In genomic region chr3:121985841-121986240, GRCh38 we compare ENCODE assay signal across 22 cellular contexts. TPM values are rescaled to one million over a fixed set of nuclear protein-coding genes. Genes with fewer than 3 reads are reported as not detected.
DNase-seq lines count a peak whose midpoint lies in the region; ATAC-seq, FAIRE-seq and TF ChIP-seq lines count a peak whose summit lies in the region.
"Had no signal": no experiment of that assay in that cellular context is flagged by ENCODE, and none has a peak within 500 bp of the region (broad histone marks: within the 10 kb centered on the region; RNA-seq: fewer than 3 reads in every experiment).

No MANE protein-coding gene starts in this region.

- H2AFZ ChIP-seq in GM12878 (ENCODE audit: control insufficient read depth, low read depth, low read length), result no peak overlapping the region
- H2AFZ ChIP-seq in neuronal stem cell (ENCODE audit: low read length), result no peak overlapping the region

- RAD21 ChIA-PET in GM12878 (lab: Charles Lee; ENCODE audit: unreplicated experiment), result no interaction called here

- SMC1A ChIA-PET in GM12878 (lab: Charles Lee; ENCODE audit: uncharacterized antibody, unreplicated experiment), result no interaction called here

- CTCF ChIA-PET in GM12878 (lab: Yijun Ruan, JAX), result no interaction called here

- no peak overlapping the region for H3K14ac ChIP-seq in neuronal stem cell (ENCODE audit: low read length)

- 94% methylated on average over 2 of the region's 2 CpGs for WGBS in GM12878 (ENCODE audit: insufficient coverage, insufficient replicate concordance, low lambda C conversion rate, missing lambda C conversion rate)
- no CpG with 5 or more reads among the region's 2 CpGs for WGBS in neuronal stem cell (ENCODE audit: extremely low coverage in 2 of 2, insufficient read length in 2 of 2, insufficient replicate concordance in 1 of 2), 2 donors

- POLR2A ChIA-PET in GM12878 (lab: Charles Lee), result no interaction called here

- H3K79me1 ChIP-seq in neuronal stem cell (ENCODE audit: low read depth, low read length), result no peaks in the 10 kb centered on the region

- peak; percentile 15; the same call in 1 of the 3 replicates for ATAC-seq in GM12878
- no peak for ATAC-seq in HG03095 (IDR thresholded peaks at IDR 0.05; ENCODE audit: unreplicated experiment)
- ATAC-seq: A549; CD8-positive, alpha-beta T cell; HepG2 had no signal

- H3K36me3 ChIP-seq in GM12878 (ENCODE audit: control insufficient read depth in 2 of 2, insufficient read depth in 2 of 2, low read length in 1 of 2) (peaks cover 3 to 10% of the 10 kb centered on the region in 2 experiments; a peak in 3 of 4 replicates), neuronal stem cell (replicated peaks in 1 of 2; ENCODE audit: control insufficient read depth in 2 of 2, insufficient read depth in 2 of 2, low read length in 2 of 2) (no peaks in the 10 kb centered on the region)

- H3K4ac ChIP-seq in neuronal stem cell (ENCODE audit: low read length), result no peak overlapping the region

- H3K4me3 ChIP-seq in GM12878 (no peak overlapping the region), neuronal stem cell (ENCODE audit: low read length in 2 of 2) (no peak overlapping the region)
- H3K4me3 ChIP-seq: A549 had no signal

- H3K23ac ChIP-seq in neuronal stem cell (ENCODE audit: low read depth, low read length, poor library complexity), result no peak overlapping the region

- H4K8ac ChIP-seq in neuronal stem cell (ENCODE audit: low read depth, low read length), result no peak overlapping the region

- H2BK15ac ChIP-seq in neuronal stem cell (ENCODE audit: low read length), result no peak overlapping the region

- in situ Hi-C loops in GM12878 (cut with MboI) (no loop called here), KBM-7 (cut with MboI; ENCODE audit: low pct_unique_long_range_greater_than_20kb, low sequenced_read_pairs) (no loop called here)

- H2BK5ac ChIP-seq in neuronal stem cell (ENCODE audit: low read length), result no peak overlapping the region

- no TSS peak for BruUV-seq in GM12878 (replicated peaks; lab: Mats Ljungman, UMichigan)

- TF ChIP-seq CTCF in GM12878 (IDR thresholded peaks at IDR 0.05 in 2 of 3, conservative IDR thresholded peaks at IDR 0.05 in 1 of 3; ENCODE audit: control insufficient read depth in 2 of 3, extremely low read depth in 1 of 3, insufficient read depth in 1 of 3, low read depth in 3 of 3, low read length in 3 of 3), result no peak

- H3K27me3 ChIP-seq in GM12878 (replicated peaks in 1 of 2; ENCODE audit: control insufficient read depth in 2 of 2, insufficient read depth in 2 of 2, low read length in 1 of 2), result no peaks in the 10 kb centered on the region
- peaks cover 0 to 4% (median 0%) of the 10 kb centered on the region in 3 experiments for H3K27me3 ChIP-seq in neuronal stem cell (ENCODE audit: control insufficient read depth in 3 of 3, insufficient read depth in 3 of 3, low read depth in 1 of 3, low read length in 3 of 3)

- no peak overlapping the region for H4K91ac ChIP-seq in neuronal stem cell (ENCODE audit: low read depth, low read length, poor library complexity)

- no peak overlapping the region for H3K27ac ChIP-seq in GM12878 (ENCODE audit: control insufficient read depth, insufficient read depth)
- H3K27ac ChIP-seq in neuronal stem cell (replicated peaks; ENCODE audit: low read length), result no peak overlapping the region
- H3K27ac ChIP-seq: A549 had no signal

- no peak for TF ChIP-seq RAD21 in GM12878 (IDR thresholded peaks at IDR 0.05; ENCODE audit: insufficient read depth, low read depth, low read length)

- intact Hi-C loops in GM12878 (cut with micrococcal nuclease; ENCODE audit: unreplicated experiment), result no loop called here
- intact Hi-C loops in posterior vena cava (cut with DNase I), result no loop called here

- no peak overlapping the region for H3K4me2 ChIP-seq in GM12878 (ENCODE audit: control insufficient read depth, insufficient read depth)
- H3K4me2 ChIP-seq in neuronal stem cell (ENCODE audit: insufficient read depth, low read length, poor library complexity, severe bottlenecking), result no peak overlapping the region
- H3K4me2 ChIP-seq: A549 had no signal

- H3K79me2 ChIP-seq in GM12878 (ENCODE audit: control insufficient read depth, insufficient read depth, low read length), result no peaks in the 10 kb centered on the region

- no peak overlapping the region for H3K18ac ChIP-seq in neuronal stem cell (ENCODE audit: low read length)

- no peak for TF ChIP-seq POLR2A in GM12878 (IDR thresholded peaks at IDR 0.05; ENCODE audit: low read depth, low read length)

- TF ChIP-seq EP300 in GM12878 (IDR thresholded peaks at IDR 0.05; ENCODE audit: borderline replicate concordance in 1 of 2, control insufficient read depth in 1 of 2, low read depth in 2 of 2, low read length in 2 of 2), result no peak

- no peaks in the 10 kb centered on the region for H4K20me1 ChIP-seq in GM12878 (ENCODE audit: control insufficient read depth, insufficient read depth)

- H3K9ac ChIP-seq in GM12878 (ENCODE audit: control insufficient read depth, insufficient read depth, low read length) (no peak overlapping the region), neuronal stem cell (ENCODE audit: low read depth, low read length, poor library complexity) (no peak overlapping the region)

- H3K9me3 ChIP-seq in GM12878 (replicated peaks; ENCODE audit: control insufficient read depth, insufficient read depth, low read length) (no peaks in the 10 kb centered on the region; the same call in none of the 3 replicates), neuronal stem cell (replicated peaks in 1 of 2; ENCODE audit: control insufficient read depth in 2 of 2, insufficient read depth in 1 of 2, low read depth in 1 of 2, low read length in 2 of 2) (peaks cover 0 to 2% of the 10 kb centered on the region in 2 donors)

- H2BK12ac ChIP-seq in neuronal stem cell (ENCODE audit: low read length), result no peak overlapping the region

- peak; percentile 54 for FAIRE-seq in GM19239 (lab: Jason Lieb, UNC)
- no peak for FAIRE-seq in GM12878 (lab: Jason Lieb, UNC)
- FAIRE-seq: A549, D721Med, GM18507, HepG2, HTR-8/SVneo had no signal

- H3K4me1 ChIP-seq in GM12878 (ENCODE audit: control insufficient read depth, insufficient read depth, low read length), result peaks cover 4% of the 10 kb centered on the region; the same call in 1 of the 2 replicates
- H3K4me1 ChIP-seq in neuronal stem cell (ENCODE audit: control insufficient read depth in 2 of 2, insufficient read depth in 1 of 2, low read depth in 1 of 2, low read length in 2 of 2), result peaks cover 0 to 3% of the 10 kb centered on the region in 2 donors
- H3K4me1 ChIP-seq: A549 had no signal

- DNase-seq in GM19239 (ENCODE audit: insufficient read length, low spot score) (no peak), RPMI7951 (ENCODE audit: low read depth) (peak; percentile 54), GM12878 (ENCODE audit: low read depth, low spot score) (no peak), neuronal stem cell (ENCODE audit: low spot score) (peak; percentile 38), activated gamma-delta T cell treated with Interleukin-2 at 50 U/mL for 16 hours (no peak), posterior vena cava (ENCODE audit: low spot score) (no peak), KBM-7 (no peak)
- DNase-seq: CD8-positive, alpha-beta T cell; COR-L47; DMS153; DMS79 treated with DMSO at 0.1 percent for 48 hours; EL; GDM1; GOT3; H9 had no signal

- no peak overlapping the region for H2AK5ac ChIP-seq in neuronal stem cell (ENCODE audit: low read depth, low read length)

- H2BK120ac ChIP-seq in neuronal stem cell (ENCODE audit: low read depth, low read length), result no peak overlapping the region

TF ChIP-seq in GM12878, 131 proteins besides CTCF, POLR2A, EP300 and RAD21 (continues in another document):
- no peak for TF ChIP-seq IRF3 (IDR thresholded peaks at IDR 0.05)
- no peak for TF ChIP-seq POU2F2 (IDR thresholded peaks at IDR 0.05; ENCODE audit: borderline replicate concordance, low read depth, low read length)
- TF ChIP-seq CREM (IDR thresholded peaks at IDR 0.05; ENCODE audit: low read depth), result no peak
- TF ChIP-seq BRCA1 (IDR thresholded peaks at IDR 0.05; ENCODE audit: low read depth, low read length), result no peak

RNA-seq across cellular contexts. Expression of gene ILDR1, which starts 36.2 kb away (rescaled TPM):
- total RNA-seq in RPMI7951 (2014; rRNA removed; shearing (Covaris generic)), result not detected in 2 replicates
- 20.8 and 24.7 TPM in 2 replicates for total RNA-seq in GM12878 (2013; cell fraction: nucleolus; rRNA removed)
- total RNA-seq in GM12878 (2014; rRNA removed) (8.4 and 9.7 TPM in 2 replicates), GM12878 (2014; rRNA removed; fragmentation: Illumina TruSeq; extraction: Trizol) (5.1 and 5.3 TPM in 2 replicates), GM12878 (2021) (7.4 and 7.8 TPM in 2 replicates), posterior vena cava (under 1 TPM in 1 of 2 donors, not detected in 1; 0.10 TPM)
- polyA plus RNA-seq in GM12878 (2011; ENCODE audit: low read depth), result 2.3 TPM
- polyA plus RNA-seq in GM12878 (2011; rRNA removed) (12.0 and 12.4 TPM in 2 replicates), GM12878 (2014; fragmentation: Illumina TruSeq; extraction: Trizol) (5.6 and 6.2 TPM in 2 replicates), GM12878 (2014; fragmentation: Nextera tagmentation; extraction: Ambion mirVana) (1 to 10 TPM; 1.3 to 1.8 TPM), GM12878 (2014; rRNA removed) (7.9 and 8.2 TPM in 2 replicates), GM12878 (2016; fragmentation: Nextera tagmentation; extraction: Ambion mirVana) (1 to 10 TPM; 6.6 to 7.5 TPM)
- 15.0 and 17.7 TPM in 2 replicates for polyA plus RNA-seq in GM12878 (2011; cell fraction: cytosol; rRNA removed)
- 12.5 and 16.8 TPM in 2 replicates for polyA plus RNA-seq in GM12878 (2011; cell fraction: nucleus; rRNA removed)
- polyA plus RNA-seq in GM12878 (2012), result 4.5 and 7.5 TPM in 2 replicates
- polyA minus RNA-seq in GM12878 (2011; rRNA and poly(A)+ RNA removed), result 45.2 and 60.4 TPM in 2 replicates
- polyA minus RNA-seq in GM12878 (2011; cell fraction: cytosol; rRNA and poly(A)+ RNA removed), result 9.6 and 15.1 TPM in 2 replicates
- 20.7 and 37.2 TPM in 2 replicates for polyA minus RNA-seq in GM12878 (2011; cell fraction: nucleus; rRNA and poly(A)+ RNA removed)
- polyA plus RNA-seq in neuronal stem cell (2013, experiment 1 of 2), result 0.06 TPM
- polyA plus RNA-seq in neuronal stem cell (2013, experiment 2 of 2), result 0.03 TPM
- total RNA-seq: CD8-positive, alpha-beta T cell; HepG2 had no signal
- polyA plus RNA-seq: A549, BJ, HepG2 had no signal

Comparison
In these comparisons a context has a peak if more than half of its experiments do, and no peak if none do; other contexts are left out.
1. DNase-seq: peak in RPMI7951 (single experiment) and neuronal stem cell (single experiment); none in GM19239 (single experiment), GM12878 (single experiment), activated gamma-delta T cell treated with Interleukin-2 at 50 U/mL for 16 hours (single experiment), posterior vena cava (single experiment) and KBM-7 (single experiment).